Comparison of ENCODE assay signal across 8 cellular contexts in the genomic region with DNA sequence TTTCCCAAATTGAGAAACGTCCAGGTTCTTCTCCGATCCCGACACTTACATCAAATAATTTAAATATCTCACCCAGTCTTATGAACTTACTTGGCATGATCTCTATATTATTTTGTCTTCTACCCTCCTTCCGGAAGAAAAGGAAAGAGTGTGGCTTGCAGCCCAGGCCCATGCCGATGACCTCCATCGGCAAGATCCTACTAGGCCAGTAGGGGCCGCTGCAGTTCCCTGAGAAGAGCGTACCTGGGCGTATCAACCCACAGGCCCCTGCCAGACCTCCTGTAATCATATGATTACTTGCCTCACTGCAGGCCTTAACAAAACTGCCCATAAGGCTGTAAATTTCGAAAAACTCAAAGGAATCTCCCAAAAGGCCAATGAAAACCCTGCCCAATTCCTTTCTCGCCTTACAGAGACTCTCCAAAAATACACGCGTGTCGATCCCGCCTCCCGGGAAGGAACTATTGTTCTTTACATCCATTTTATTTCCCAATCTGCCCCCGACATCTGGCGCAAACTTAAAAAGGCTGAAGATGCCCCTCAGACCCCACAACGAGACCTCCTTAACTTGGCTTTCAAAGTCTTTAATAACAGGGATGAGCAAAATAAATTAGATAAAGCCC.
DNase-seq lines count a peak whose midpoint lies in the region; ATAC-seq and TF ChIP-seq lines count a peak whose summit lies in the region.

No MANE protein-coding gene starts in this region.

- TF ChIP-seq RAD21 in Ishikawa (IDR thresholded peaks at IDR 0.05; ENCODE audit: low read depth), result peak; percentile 86

- H3K27ac ChIP-seq in PC-9, result peak overlapping the region; percentile 7; the same call in 1 of the 2 replicates

- H3K79me2 ChIP-seq in PC-9 (ENCODE audit: low read depth), result no peaks in the 10 kb centered on the region

- DNase-seq in PC-9, result peak; percentile 76 to 92
- peak; percentile 53 to 55 for DNase-seq in activated T-helper 1 cell treated with anti-CD3 and anti-CD28 coated beads, Interleukin-2, amount 50 U/mL, for 16 hours (ENCODE audit: low read depth in 1 of 2, low spot score in 1 of 2)
- peak; percentile 87 for DNase-seq in fibroblast of villous mesenchyme (ENCODE audit: low read depth)
- DNase-seq in non-pigmented ciliary epithelial cell (ENCODE audit: low read depth), result peak; percentile 59
- peak; percentile 72 for DNase-seq in stromal cell of bone marrow (ENCODE audit: low read depth)

- TF ChIP-seq EP300 in Ishikawa (IDR thresholded peaks at IDR 0.05; ENCODE audit: borderline replicate concordance), result no peak

- H3K36me3 ChIP-seq in PC-9 (ENCODE audit: low read depth), result no peaks in the 10 kb centered on the region

- CTCF ChIA-PET in PC-9 (lab: Charles Lee), result no interaction called here

- H3K9me2 ChIP-seq in PC-9 (ENCODE audit: insufficient read depth), result no peaks in the 10 kb centered on the region

- ATAC-seq in GM18502 (IDR thresholded peaks at IDR 0.05; ENCODE audit: poor library complexity, unreplicated experiment) (peak; percentile 73), HG03135 (IDR thresholded peaks at IDR 0.05; ENCODE audit: unreplicated experiment) (no peak)

- 0 out of 2 replicates have a peak overlapping the region, but pooled peaks have one; percentile 5 for H3K4me2 ChIP-seq in PC-9

- TF ChIP-seq CTCF in PC-9 (conservative IDR thresholded peaks at IDR 0.05) (peak; percentile 99), fibroblast of villous mesenchyme (IDR thresholded peaks at IDR 0.05; ENCODE audit: insufficient read depth, low read depth, low read length) (peak; percentile 90)

- H4K20me1 ChIP-seq in PC-9 (ENCODE audit: insufficient read depth), result no peaks in the 10 kb centered on the region

- peaks cover 4% of the 10 kb centered on the region for H3K4me1 ChIP-seq in PC-9 (replicated peaks; ENCODE audit: insufficient read depth)

- POLR2A ChIA-PET in PC-9 (lab: Charles Lee; ENCODE audit: unreplicated experiment), result no interaction called here

- intact Hi-C loops in PC-9 (cut with micrococcal nuclease; ENCODE audit: unreplicated experiment), result loop anchor here (1.0 to 10.0 kb wide), 4 partner anchors 45 to 531 kb away; no protein-coding TSS in a partner anchor

- BruUV-seq in PC-9 (replicated peaks; lab: Mats Ljungman, UMichigan), result TSS peak; percentile 30

- H3K9me3 ChIP-seq in PC-9 (ENCODE audit: insufficient read depth, low read depth), result no peaks in the 10 kb centered on the region

- no peak overlapping the region for H2AFZ ChIP-seq in PC-9

- no peaks in the 10 kb centered on the region; the same call in 1 of the 2 replicates for H3F3A ChIP-seq in PC-9 (ENCODE audit: insufficient read depth, low read depth)

- no peaks in the 10 kb centered on the region for H3K27me3 ChIP-seq in PC-9 (ENCODE audit: insufficient read depth, low read depth)

- H3K4me3 ChIP-seq in PC-9 (no peak overlapping the region), fibroblast of villous mesenchyme (ENCODE audit: low read depth, low read length) (peak overlapping the region; percentile 38)

TF ChIP-seq in Ishikawa, 13 proteins besides CTCF, POLR2A, EP300 and RAD21:
- TF ChIP-seq TEAD4 (IDR thresholded peaks at IDR 0.05) (no peak), CREB1 (IDR thresholded peaks at IDR 0.05; ENCODE audit: low read depth) (no peak), NFIC (IDR thresholded peaks at IDR 0.05) (no peak), TCF12 (IDR thresholded peaks at IDR 0.05; ENCODE audit: low read depth) (no peak), EGR1 (IDR thresholded peaks at IDR 0.05) (no peak), ZBTB7A (IDR thresholded peaks at IDR 0.05; ENCODE audit: low read depth) (no peak), CEBPB (IDR thresholded peaks at IDR 0.05) (no peak), YY1 (IDR thresholded peaks at IDR 0.05; ENCODE audit: low read depth) (no peak), FOXM1 (IDR thresholded peaks at IDR 0.05; ENCODE audit: borderline replicate concordance, low read depth) (no peak), TAF1 (IDR thresholded peaks at IDR 0.05; ENCODE audit: low read depth) (no peak)
- TF ChIP-seq, protein P1, sequence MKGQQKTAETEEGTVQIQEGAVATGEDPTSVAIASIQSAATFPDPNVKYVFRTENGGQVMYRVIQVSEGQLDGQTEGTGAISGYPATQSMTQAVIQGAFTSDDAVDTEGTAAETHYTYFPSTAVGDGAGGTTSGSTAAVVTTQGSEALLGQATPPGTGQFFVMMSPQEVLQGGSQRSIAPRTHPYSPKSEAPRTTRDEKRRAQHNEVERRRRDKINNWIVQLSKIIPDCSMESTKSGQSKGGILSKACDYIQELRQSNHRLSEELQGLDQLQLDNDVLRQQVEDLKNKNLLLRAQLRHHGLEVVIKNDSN (IDR thresholded peaks at IDR 0.05), result no peak
- TF ChIP-seq, protein P2, sequence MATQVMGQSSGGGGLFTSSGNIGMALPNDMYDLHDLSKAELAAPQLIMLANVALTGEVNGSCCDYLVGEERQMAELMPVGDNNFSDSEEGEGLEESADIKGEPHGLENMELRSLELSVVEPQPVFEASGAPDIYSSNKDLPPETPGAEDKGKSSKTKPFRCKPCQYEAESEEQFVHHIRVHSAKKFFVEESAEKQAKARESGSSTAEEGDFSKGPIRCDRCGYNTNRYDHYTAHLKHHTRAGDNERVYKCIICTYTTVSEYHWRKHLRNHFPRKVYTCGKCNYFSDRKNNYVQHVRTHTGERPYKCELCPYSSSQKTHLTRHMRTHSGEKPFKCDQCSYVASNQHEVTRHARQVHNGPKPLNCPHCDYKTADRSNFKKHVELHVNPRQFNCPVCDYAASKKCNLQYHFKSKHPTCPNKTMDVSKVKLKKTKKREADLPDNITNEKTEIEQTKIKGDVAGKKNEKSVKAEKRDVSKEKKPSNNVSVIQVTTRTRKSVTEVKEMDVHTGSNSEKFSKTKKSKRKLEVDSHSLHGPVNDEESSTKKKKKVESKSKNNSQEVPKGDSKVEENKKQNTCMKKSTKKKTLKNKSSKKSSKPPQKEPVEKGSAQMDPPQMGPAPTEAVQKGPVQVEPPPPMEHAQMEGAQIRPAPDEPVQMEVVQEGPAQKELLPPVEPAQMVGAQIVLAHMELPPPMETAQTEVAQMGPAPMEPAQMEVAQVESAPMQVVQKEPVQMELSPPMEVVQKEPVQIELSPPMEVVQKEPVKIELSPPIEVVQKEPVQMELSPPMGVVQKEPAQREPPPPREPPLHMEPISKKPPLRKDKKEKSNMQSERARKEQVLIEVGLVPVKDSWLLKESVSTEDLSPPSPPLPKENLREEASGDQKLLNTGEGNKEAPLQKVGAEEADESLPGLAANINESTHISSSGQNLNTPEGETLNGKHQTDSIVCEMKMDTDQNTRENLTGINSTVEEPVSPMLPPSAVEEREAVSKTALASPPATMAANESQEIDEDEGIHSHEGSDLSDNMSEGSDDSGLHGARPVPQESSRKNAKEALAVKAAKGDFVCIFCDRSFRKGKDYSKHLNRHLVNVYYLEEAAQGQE (IDR thresholded peaks at IDR 0.05; ENCODE audit: low read depth), result no peak
- TF ChIP-seq, protein P3, sequence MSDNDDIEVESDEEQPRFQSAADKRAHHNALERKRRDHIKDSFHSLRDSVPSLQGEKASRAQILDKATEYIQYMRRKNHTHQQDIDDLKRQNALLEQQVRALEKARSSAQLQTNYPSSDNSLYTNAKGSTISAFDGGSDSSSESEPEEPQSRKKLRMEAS (IDR thresholded peaks at IDR 0.05), result no peak
TF ChIP-seq in Ishikawa: peak in this region for 0.
